ENCODE assay signal across 17 cellular contexts in the genomic region with DNA sequence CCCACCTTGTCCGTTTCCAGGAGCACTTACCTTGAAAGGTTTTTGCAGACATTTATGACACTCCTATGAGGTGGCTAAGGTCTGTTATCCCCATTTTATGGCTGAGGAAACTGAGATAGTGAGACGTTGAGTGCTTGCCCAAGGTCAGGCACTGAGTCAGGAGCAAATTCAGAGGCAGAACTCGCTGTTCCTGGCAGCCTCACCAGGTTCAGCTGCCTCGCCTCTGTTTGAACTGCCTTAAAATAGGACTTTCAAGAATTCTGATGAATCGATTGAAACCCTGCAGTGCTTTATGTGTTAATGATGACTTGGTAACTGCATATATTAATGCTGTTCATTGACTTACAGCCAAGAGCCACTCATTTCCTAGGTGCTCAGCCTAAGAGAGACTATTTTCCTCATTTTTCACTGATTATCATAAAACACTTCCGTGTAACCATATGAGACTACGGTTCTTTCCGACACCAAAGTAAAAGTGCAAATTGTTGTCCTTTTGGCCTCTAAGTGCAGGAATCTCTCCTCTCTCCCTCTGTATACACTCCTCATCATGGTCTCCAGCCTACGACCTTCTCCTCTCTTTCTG.
A peak's percentile ranks its signal among the peaks of the same experiment; 100 is the strongest.
DNase-seq lines count a peak whose midpoint lies in the region; ATAC-seq and TF ChIP-seq lines count a peak whose summit lies in the region.
"Had no signal": no experiment of that assay in that cellular context is flagged by ENCODE, and none has a peak within 500 bp of the region (broad histone marks: within the 10 kb centered on the region; RNA-seq: fewer than 3 reads in every experiment).

No MANE protein-coding gene starts in this region.

- no peaks in the 10 kb centered on the region for H3K27me3 Mint-ChIP-seq in activated CD4-positive, alpha-beta T cell treated with anti-CD3 and anti-CD28 coated beads, Interleukin-2, amount 10 ng/mL, durations not matched to agents 24 days and 14 days
- H3K27me3 Mint-ChIP-seq in activated CD4-positive, alpha-beta memory T cell treated with anti-CD3 and anti-CD28 coated beads for 36 hours, result no peaks in the 10 kb centered on the region

- peak overlapping the region; percentile 13 for H3K4me3 Mint-ChIP-seq in activated CD4-positive, alpha-beta T cell treated with anti-CD3 and anti-CD28 coated beads, Interleukin-2, amount 10 ng/mL, durations not matched to agents 24 days and 14 days
- peak overlapping the region; percentile 24 for H3K4me3 Mint-ChIP-seq in activated CD4-positive, alpha-beta memory T cell treated with anti-CD3 and anti-CD28 coated beads for 36 hours
- H3K4me3 Mint-ChIP-seq: endodermal cell had no signal

- peaks cover 57% of the 10 kb centered on the region for H3K4me1 Mint-ChIP-seq in activated CD4-positive, alpha-beta T cell treated with anti-CD3 and anti-CD28 coated beads, Interleukin-2, amount 10 ng/mL, durations not matched to agents 24 days and 14 days
- H3K4me1 Mint-ChIP-seq in activated CD4-positive, alpha-beta memory T cell treated with anti-CD3 and anti-CD28 coated beads for 36 hours (ENCODE audit: low read depth), result peaks cover 59% of the 10 kb centered on the region

- H3K4me1 ChIP-seq in esophagus squamous epithelium, result peaks cover 1 to 46% (median 16%) of the 10 kb centered on the region in 3 donors
- H3K4me1 ChIP-seq: breast epithelium had no signal

- no peaks in the 10 kb centered on the region for H3K9me3 ChIP-seq in esophagus squamous epithelium
- H3K9me3 ChIP-seq: breast epithelium, gastrocnemius medialis, spleen had no signal

- no peak for TF ChIP-seq CTCF in esophagus squamous epithelium (IDR thresholded peaks at IDR 0.05)

- H3K36me3 ChIP-seq in esophagus squamous epithelium, result no peaks in the 10 kb centered on the region
- H3K36me3 ChIP-seq: breast epithelium, gastrocnemius medialis, spleen had no signal

- peak; percentile 52 for DNase-seq in activated CD4-positive, alpha-beta T cell treated with anti-CD3 and anti-CD28 coated beads, Interleukin-2, amount 10 ng/mL, durations not matched to agents 24 days and 14 days
- DNase-seq in activated CD4-positive, alpha-beta T cell treated with anti-CD3 and anti-CD28 coated beads, Interleukin-2, amount 50 U/mL, for 1 hour, result no peak
- peak; percentile 37 for DNase-seq in activated CD4-positive, alpha-beta memory T cell treated with anti-CD3 and anti-CD28 coated beads for 36 hours
- DNase-seq in esophagus squamous epithelium (lab: John Stamatoyannopoulos, UW), result no peak
- DNase-seq in sciatic nerve (ENCODE audit: low spot score), result no peak
- DNase-seq in NCI-H2081 treated with DMSO at 0.1 percent for 48 hours (lab: John Stamatoyannopoulos, UW), result no peak
- DNase-seq in DMS 273 (lab: John Stamatoyannopoulos, UW; ENCODE audit: unreplicated experiment), result no peak
- DNase-seq: activated CD4-positive, alpha-beta T cell treated with anti-CD3 and anti-CD28 coated beads for 4 hours; activated effector memory CD4-positive, alpha-beta T cell treated with anti-CD3 and anti-CD28 coated beads, Interleukin-2, amount 50 U/mL, for 16 hours; endodermal cell; IMR-90; NCI-H1048; spleen had no signal

- no peaks in the 10 kb centered on the region for H3K27me3 ChIP-seq in esophagus squamous epithelium
- H3K27me3 ChIP-seq: breast epithelium, gastrocnemius medialis, spleen had no signal

- peaks cover 9% of the 10 kb centered on the region for H3K36me3 Mint-ChIP-seq in activated CD4-positive, alpha-beta T cell treated with anti-CD3 and anti-CD28 coated beads, Interleukin-2, amount 10 ng/mL, durations not matched to agents 24 days and 14 days (ENCODE audit: low read depth)
- H3K36me3 Mint-ChIP-seq in activated CD4-positive, alpha-beta memory T cell treated with anti-CD3 and anti-CD28 coated beads for 36 hours, result no peaks in the 10 kb centered on the region

- peak overlapping the region in 3 of 4 donors; percentile 8 to 17 (median 15) for H3K27ac ChIP-seq in esophagus squamous epithelium
- H3K27ac ChIP-seq: gastrocnemius medialis, RWPE1, spleen had no signal

- TF ChIP-seq POLR2A in esophagus squamous epithelium (IDR thresholded peaks at IDR 0.05), result no peak

- 56 to 85% methylated on average over 8 of the region's 9 CpGs for WGBS in esophagus squamous epithelium, 2 donors

- peak overlapping the region; percentile 91 for H3K27ac Mint-ChIP-seq in activated CD4-positive, alpha-beta T cell treated with anti-CD3 and anti-CD28 coated beads, Interleukin-2, amount 10 ng/mL, durations not matched to agents 24 days and 14 days
- H3K27ac Mint-ChIP-seq in activated CD4-positive, alpha-beta memory T cell treated with anti-CD3 and anti-CD28 coated beads for 36 hours, result peak overlapping the region; percentile 79
- H3K27ac Mint-ChIP-seq: endodermal cell had no signal

- H3K4me3 ChIP-seq in esophagus squamous epithelium, result no peak overlapping the region
- H3K4me3 ChIP-seq: breast epithelium, gastrocnemius medialis, spleen had no signal

- peak; percentile 62 for ATAC-seq in sciatic nerve
- no peak for ATAC-seq in GM21367 (IDR thresholded peaks at IDR 0.05; ENCODE audit: unreplicated experiment)
- ATAC-seq: gastrocnemius medialis had no signal

- intact Hi-C loops in activated CD4-positive, alpha-beta T cell treated with anti-CD3 and anti-CD28 coated beads, Interleukin-2, amount 10 ng/mL, durations not matched to agents 24 days and 14 days (cut with micrococcal nuclease), result loop anchor here (2.0 kb wide), 2 partner anchors 69 to 77 kb away; no protein-coding TSS in a partner anchor
- intact Hi-C loops in activated CD4-positive, alpha-beta memory T cell treated with anti-CD3 and anti-CD28 coated beads for 36 hours (cut with micrococcal nuclease), result loop anchor here (2.0 to 10.0 kb wide), 5 partner anchors 49 to 225 kb away; a partner anchor contains a TSS
- intact Hi-C loops in esophagus squamous epithelium (cut with DNase I) (no loop called here), sciatic nerve (cut with DNase I) (no loop called here)

- CTCF ChIA-PET in activated CD4-positive, alpha-beta memory T cell treated with anti-CD3 and anti-CD28 coated beads for 36 hours (lab: Charles Lee), result no interaction called here

- POLR2A ChIA-PET in activated CD4-positive, alpha-beta memory T cell treated with anti-CD3 and anti-CD28 coated beads for 36 hours (lab: Charles Lee), result no interaction called here

- peaks cover 4% of the 10 kb centered on the region for H3K9me3 Mint-ChIP-seq in activated CD4-positive, alpha-beta T cell treated with anti-CD3 and anti-CD28 coated beads, Interleukin-2, amount 10 ng/mL, durations not matched to agents 24 days and 14 days
- H3K9me3 Mint-ChIP-seq in activated CD4-positive, alpha-beta memory T cell treated with anti-CD3 and anti-CD28 coated beads for 36 hours, result no peaks in the 10 kb centered on the region
- H3K9me3 Mint-ChIP-seq: endodermal cell had no signal

Comparison
In these comparisons a context has a peak if more than half of its experiments do, and no peak if none do; other contexts are left out.
1. DNase-seq: peak in activated CD4-positive, alpha-beta T cell treated with anti-CD3 and anti-CD28 coated beads, Interleukin-2, amount 10 ng/mL, durations not matched to agents 24 days and 14 days (single experiment) and activated CD4-positive, alpha-beta memory T cell treated with anti-CD3 and anti-CD28 coated beads for 36 hours (single experiment); none in activated CD4-positive, alpha-beta T cell treated with anti-CD3 and anti-CD28 coated beads, Interleukin-2, amount 50 U/mL, for 1 hour (single experiment), esophagus squamous epithelium (single experiment), sciatic nerve (single experiment), NCI-H2081 treated with DMSO at 0.1 percent for 48 hours (single experiment) and DMS 273 (single experiment).
2. intact Hi-C loops: an anchor here in activated CD4-positive, alpha-beta T cell treated with anti-CD3 and anti-CD28 coated beads, Interleukin-2, amount 10 ng/mL, durations not matched to agents 24 days and 14 days (2.0 kb wide) and activated CD4-positive, alpha-beta memory T cell treated with anti-CD3 and anti-CD28 coated beads for 36 hours (2.0 to 10.0 kb wide); none called in esophagus squamous epithelium and sciatic nerve.